15 cellular contexts compared by ENCODE assay signal in genomic region chr22:33803883-33804282, GRCh38.
DNase-seq lines count a peak whose midpoint lies in the region; ATAC-seq, FAIRE-seq and TF ChIP-seq lines count a peak whose summit lies in the region.
"Had no signal": no experiment of that assay in that cellular context is flagged by ENCODE, and none has a peak within 500 bp of the region (broad histone marks: within the 10 kb centered on the region; RNA-seq: fewer than 3 reads in every experiment).

No MANE protein-coding gene starts in this region.

- BruUV-seq in PC-9 (replicated peaks; lab: Mats Ljungman, UMichigan) = no TSS peak

- no peak for ATAC-seq in naive thymus-derived CD4-positive, alpha-beta T cell

- intact Hi-C loops in prostate gland (cut with DNase I) (no loop called here), vagina (cut with DNase I) (no loop called here), PC-9 (cut with micrococcal nuclease; ENCODE audit: unreplicated experiment) (no loop called here)
- intact Hi-C loops in naive thymus-derived CD4-positive, alpha-beta T cell (cut with micrococcal nuclease) = no loop called here

- FAIRE-seq in astrocyte (lab: Jason Lieb, UNC) = no peak
- FAIRE-seq: H1, RCC 7860 had no signal

- H3K9me2 ChIP-seq in hepatocyte (replicated peaks; ENCODE audit: insufficient read depth) = no peaks in the 10 kb centered on the region
- no peaks in the 10 kb centered on the region for H3K9me2 ChIP-seq in PC-9 (ENCODE audit: insufficient read depth)

- no peaks in the 10 kb centered on the region for H3F3A ChIP-seq in PC-9 (ENCODE audit: insufficient read depth, low read depth)

- peaks cover 5% of the 10 kb centered on the region for H3K36me3 Mint-ChIP-seq in astrocyte (ENCODE audit: low read depth, unreplicated experiment)
- no peaks in the 10 kb centered on the region for H3K36me3 Mint-ChIP-seq in naive thymus-derived CD4-positive, alpha-beta T cell
- H3K36me3 Mint-ChIP-seq: CD8-positive, alpha-beta memory T cell had no signal

- no peaks in the 10 kb centered on the region for H3K27me3 Mint-ChIP-seq in astrocyte (ENCODE audit: low read depth, unreplicated experiment)
- H3K27me3 Mint-ChIP-seq in naive thymus-derived CD4-positive, alpha-beta T cell = peaks cover 0 to 6% (median 0%) of the 10 kb centered on the region in 5 donors
- H3K27me3 Mint-ChIP-seq: CD8-positive, alpha-beta memory T cell had no signal

- no peaks in the 10 kb centered on the region for H3K36me3 ChIP-seq in astrocyte (ENCODE audit: insufficient read depth, low read length)
- H3K36me3 ChIP-seq in hepatocyte (replicated peaks; ENCODE audit: insufficient read depth, low read depth) = no peaks in the 10 kb centered on the region
- no peaks in the 10 kb centered on the region for H3K36me3 ChIP-seq in prostate gland
- no peaks in the 10 kb centered on the region for H3K36me3 ChIP-seq in vagina
- no peaks in the 10 kb centered on the region for H3K36me3 ChIP-seq in PC-9 (ENCODE audit: low read depth)
- no peaks in the 10 kb centered on the region for H3K36me3 ChIP-seq in naive thymus-derived CD4-positive, alpha-beta T cell (ENCODE audit: control insufficient read depth in 2 of 3, insufficient read depth in 3 of 3, low read length in 3 of 3)

- no peak overlapping the region for H2AFZ ChIP-seq in astrocyte (ENCODE audit: low read depth, low read length)
- H2AFZ ChIP-seq in hepatocyte = no peak overlapping the region
- H2AFZ ChIP-seq in PC-9 = no peak overlapping the region

- H3K79me2 ChIP-seq in astrocyte (ENCODE audit: insufficient read depth, low read length) (no peaks in the 10 kb centered on the region), hepatocyte (peaks cover 56% of the 10 kb centered on the region), PC-9 (ENCODE audit: low read depth) (no peaks in the 10 kb centered on the region)

- POLR2A ChIA-PET in PC-9 (lab: Charles Lee; ENCODE audit: unreplicated experiment) = no interaction called here
- POLR2A ChIA-PET in naive thymus-derived CD4-positive, alpha-beta T cell (lab: Charles Lee) = no interaction called here

- H3K4me2 ChIP-seq in astrocyte (ENCODE audit: low read length) = no peak overlapping the region
- no peak overlapping the region for H3K4me2 ChIP-seq in hepatocyte
- no peak overlapping the region for H3K4me2 ChIP-seq in PC-9
- H3K4me2 ChIP-seq: BLaER1, KMS-11 had no signal

- peaks cover 13% of the 10 kb centered on the region for H3K4me1 ChIP-seq in astrocyte (ENCODE audit: insufficient read depth, low read length)
- no peaks in the 10 kb centered on the region for H3K4me1 ChIP-seq in hepatocyte (ENCODE audit: insufficient read depth)
- H3K4me1 ChIP-seq in prostate gland (replicated peaks) = peaks cover 9% of the 10 kb centered on the region
- peaks cover 53% of the 10 kb centered on the region for H3K4me1 ChIP-seq in vagina
- H3K4me1 ChIP-seq in PC-9 (replicated peaks; ENCODE audit: insufficient read depth) = no peaks in the 10 kb centered on the region
- H3K4me1 ChIP-seq in naive thymus-derived CD4-positive, alpha-beta T cell (ENCODE audit: control insufficient read depth in 2 of 2, insufficient read depth in 2 of 2, low read length in 2 of 2) = no peaks in the 10 kb centered on the region
- H3K4me1 ChIP-seq: BLaER1 had no signal

- CTCF ChIA-PET in PC-9 (lab: Charles Lee) = no interaction called here
- CTCF ChIA-PET in naive thymus-derived CD4-positive, alpha-beta T cell (lab: Charles Lee) = no interaction called here

- H3K27me3 ChIP-seq in astrocyte (ENCODE audit: insufficient read depth, low read length) (no peaks in the 10 kb centered on the region), hepatocyte (no peaks in the 10 kb centered on the region), prostate gland (replicated peaks; ENCODE audit: insufficient read depth) (no peaks in the 10 kb centered on the region), vagina (no peaks in the 10 kb centered on the region), PC-9 (ENCODE audit: insufficient read depth, low read depth) (no peaks in the 10 kb centered on the region)
- no peaks in the 10 kb centered on the region for H3K27me3 ChIP-seq in naive thymus-derived CD4-positive, alpha-beta T cell (ENCODE audit: control insufficient read depth in 2 of 2, insufficient read depth in 2 of 2, low read length in 2 of 2)
- H3K27me3 ChIP-seq: BLaER1 had no signal

- 51% methylated on average over 2 of the region's 2 CpGs for WGBS in hepatocyte (ENCODE audit: low lambda C conversion rate, missing lambda C conversion rate)
- WGBS in prostate gland = 13% methylated on average over 2 of the region's 2 CpGs

- H3K9me3 Mint-ChIP-seq in astrocyte (ENCODE audit: unreplicated experiment) = peaks cover 6% of the 10 kb centered on the region
- H3K9me3 Mint-ChIP-seq in naive thymus-derived CD4-positive, alpha-beta T cell = peaks cover 1 to 26% (median 8%) of the 10 kb centered on the region in 11 donors

- H4K20me1 ChIP-seq in astrocyte (ENCODE audit: insufficient read depth, low read length) (peaks cover 6% of the 10 kb centered on the region), hepatocyte (ENCODE audit: insufficient read depth, poor library complexity, severe bottlenecking) (no peaks in the 10 kb centered on the region), PC-9 (ENCODE audit: insufficient read depth) (no peaks in the 10 kb centered on the region)
- H4K20me1 ChIP-seq: BLaER1 had no signal

- H3K27ac ChIP-seq in astrocyte (ENCODE audit: low read depth, low read length) (peak overlapping the region; percentile 3), hepatocyte (peak overlapping the region; percentile 18), prostate gland (peak overlapping the region in 1 of 2 donors; percentile 17), vagina (peak overlapping the region; percentile 82), PC-9 (no peak overlapping the region), substantia nigra (ENCODE audit: low read depth, low read length, poor library complexity, severe bottlenecking) (no peak overlapping the region)
- no peak overlapping the region for H3K27ac ChIP-seq in naive thymus-derived CD4-positive, alpha-beta T cell (ENCODE audit: low read depth, low read length)
- H3K27ac ChIP-seq: BLaER1, KMS-11 had no signal

- H3K9me3 ChIP-seq in astrocyte (ENCODE audit: insufficient read depth, low read depth, low read length) = no peaks in the 10 kb centered on the region
- H3K9me3 ChIP-seq in hepatocyte (ENCODE audit: low read depth) = no peaks in the 10 kb centered on the region
- no peaks in the 10 kb centered on the region for H3K9me3 ChIP-seq in prostate gland
- no peaks in the 10 kb centered on the region for H3K9me3 ChIP-seq in vagina
- H3K9me3 ChIP-seq in PC-9 (ENCODE audit: insufficient read depth, low read depth) = no peaks in the 10 kb centered on the region
- no peaks in the 10 kb centered on the region for H3K9me3 ChIP-seq in naive thymus-derived CD4-positive, alpha-beta T cell (ENCODE audit: control insufficient read depth in 2 of 3, low read length in 3 of 3)

- TF ChIP-seq CTCF in astrocyte (IDR thresholded peaks at IDR 0.05; ENCODE audit: insufficient read depth, low read depth, low read length) = no peak
- no peak for TF ChIP-seq CTCF in hepatocyte (IDR thresholded peaks at IDR 0.05; ENCODE audit: poor library complexity)
- TF ChIP-seq CTCF in prostate gland (IDR thresholded peaks at IDR 0.05) = no peak
- TF ChIP-seq CTCF in vagina (IDR thresholded peaks at IDR 0.05) = no peak
- TF ChIP-seq CTCF in PC-9 (conservative IDR thresholded peaks at IDR 0.05) = no peak

- no peak overlapping the region for H3K9ac ChIP-seq in astrocyte (ENCODE audit: low read length)
- H3K9ac ChIP-seq: BLaER1, KMS-11 had no signal

- H3K27ac Mint-ChIP-seq in astrocyte (ENCODE audit: unreplicated experiment) = no peak overlapping the region
- H3K27ac Mint-ChIP-seq in naive thymus-derived CD4-positive, alpha-beta T cell = no peak overlapping the region
- H3K27ac Mint-ChIP-seq: CD8-positive, alpha-beta memory T cell had no signal

- H3K4me3 ChIP-seq in astrocyte (ENCODE audit: insufficient read depth, low read depth, low read length) (no peak overlapping the region), hepatocyte (no peak overlapping the region), prostate gland (no peak overlapping the region), vagina (no peak overlapping the region), PC-9 (no peak overlapping the region)
- no peak overlapping the region for H3K4me3 ChIP-seq in naive thymus-derived CD4-positive, alpha-beta T cell (ENCODE audit: low read length)
- H3K4me3 ChIP-seq: BLaER1 had no signal

- H3K4me1 Mint-ChIP-seq in astrocyte (ENCODE audit: low read depth, unreplicated experiment) = peaks cover 40% of the 10 kb centered on the region
- H3K4me1 Mint-ChIP-seq in naive thymus-derived CD4-positive, alpha-beta T cell = no peaks in the 10 kb centered on the region
- H3K4me1 Mint-ChIP-seq: CD8-positive, alpha-beta memory T cell had no signal

- H3K4me3 Mint-ChIP-seq in astrocyte (ENCODE audit: unreplicated experiment) = no peak overlapping the region
- H3K4me3 Mint-ChIP-seq in naive thymus-derived CD4-positive, alpha-beta T cell = no peak overlapping the region
- H3K4me3 Mint-ChIP-seq: CD8-positive, alpha-beta memory T cell had no signal

- DNase-seq in astrocyte (ENCODE audit: low read depth) (no peak), hepatocyte (ENCODE audit: low spot score) (no peak), prostate gland (ENCODE audit: low spot score) (peak; percentile 57), vagina (ENCODE audit: extremely low spot score in 2 of 2) (no peak), NCI-H1092 treated with DMSO at 0.1 percent for 48 hours (lab: John Stamatoyannopoulos, UW) (no peak), PC-9 (no peak), substantia nigra (lab: John Stamatoyannopoulos, UW) (no peak)
- no peak for DNase-seq in naive thymus-derived CD4-positive, alpha-beta T cell
- DNase-seq: CD8-positive, alpha-beta memory T cell; NCI-H1930; SHP77 treated with DMSO at 0.1 percent for 48 hours had no signal

- TF ChIP-seq POLR2A in prostate gland (IDR thresholded peaks at IDR 0.05) (no peak), vagina (IDR thresholded peaks at IDR 0.05) (no peak)

Comparison
In these comparisons a context has a peak if more than half of its experiments do, and no peak if none do; other contexts are left out.
1. H3K27ac ChIP-seq: peak in astrocyte (single experiment), hepatocyte (single experiment) and vagina (single experiment); none in PC-9 (single experiment), naive thymus-derived CD4-positive, alpha-beta T cell (single experiment) and substantia nigra (single experiment).